Comparison of ENCODE assay signal across 16 cellular contexts in the genomic region with DNA sequence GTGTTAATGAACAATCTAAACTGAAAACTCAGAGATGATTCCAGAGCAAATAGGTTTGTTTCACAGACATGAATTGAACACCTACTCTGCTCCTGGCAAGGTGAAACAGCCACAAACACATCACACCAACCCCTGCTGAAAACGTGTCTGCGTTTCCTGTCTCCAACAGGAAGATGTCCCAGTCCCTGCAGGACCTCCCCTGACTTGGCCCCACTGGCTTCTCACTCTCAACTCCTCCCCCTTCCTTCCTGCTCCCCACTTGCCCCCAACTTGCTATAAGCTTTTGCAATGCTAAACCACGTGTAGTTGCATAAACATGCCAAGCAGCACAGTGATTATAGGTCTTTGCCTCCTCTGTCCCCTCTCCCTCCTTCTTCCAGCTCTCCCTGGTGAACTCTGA.
A peak's percentile ranks its signal among the peaks of the same experiment; 100 is the strongest.
DNase-seq lines count a peak whose midpoint lies in the region; ATAC-seq, FAIRE-seq and TF ChIP-seq lines count a peak whose summit lies in the region.
"Had no signal": no experiment of that assay in that cellular context is flagged by ENCODE, and none has a peak within 500 bp of the region (broad histone marks: within the 10 kb centered on the region; RNA-seq: fewer than 3 reads in every experiment).

No MANE protein-coding gene starts in this region.

- H3K9me3 ChIP-seq in H1 (ENCODE audit: insufficient read depth in 2 of 2, low read depth in 1 of 2, low read length in 1 of 2), result no peaks in the 10 kb centered on the region
- H3K9me3 ChIP-seq: sigmoid colon had no signal

- no peaks in the 10 kb centered on the region for H3K9me3 Mint-ChIP-seq in activated CD8-positive, alpha-beta memory T cell treated with anti-CD3 and anti-CD28 coated beads, Interleukin-2, amount 10 ng/mL, durations not matched to agents 7 days and 5 days (ENCODE audit: low read depth)
- no peaks in the 10 kb centered on the region for H3K9me3 Mint-ChIP-seq in stimulated activated naive CD8-positive, alpha-beta T cell treated with anti-CD3 and anti-CD28 coated beads, Interleukin-15, amount 100 ng/mL, for 72 hours
- H3K9me3 Mint-ChIP-seq: WTC11 had no signal

- no peak overlapping the region for H4K91ac ChIP-seq in H1 (replicated peaks; ENCODE audit: insufficient read length, low read length)

- TF ChIP-seq POLR2A in H1 (IDR thresholded peaks at IDR 0.05; ENCODE audit: control extremely low read depth in 1 of 2, low read depth in 2 of 2, low read length in 2 of 2), result no peak

- no peak overlapping the region for H3K4me2 ChIP-seq in H1 (ENCODE audit: insufficient read depth in 1 of 2, low read depth in 2 of 2, low read length in 2 of 2)

- no peaks in the 10 kb centered on the region for H3K79me2 ChIP-seq in H1 (ENCODE audit: control insufficient read depth in 1 of 2, insufficient read depth in 2 of 2, low read length in 2 of 2)

- intact Hi-C loops in left colon (cut with DNase I, micrococcal nuclease), result no loop called here

- H2AK5ac ChIP-seq in H1 (ENCODE audit: low read depth, low read length), result no peak overlapping the region

- H3K27ac Mint-ChIP-seq in activated CD8-positive, alpha-beta memory T cell treated with anti-CD3 and anti-CD28 coated beads, Interleukin-2, amount 10 ng/mL, durations not matched to agents 7 days and 5 days, result peak overlapping the region; percentile 47
- peak overlapping the region in 1 of 2 donors; percentile 64 for H3K27ac Mint-ChIP-seq in stimulated activated naive CD8-positive, alpha-beta T cell treated with anti-CD3 and anti-CD28 coated beads, Interleukin-15, amount 100 ng/mL, for 72 hours
- H3K27ac Mint-ChIP-seq: IgD-negative memory B cell, WTC11 had no signal

- no peak for FAIRE-seq in H1 (lab: Jason Lieb, UNC)
- FAIRE-seq: frontal cortex, keratinocyte had no signal

- H3K27me3 Mint-ChIP-seq in activated CD8-positive, alpha-beta memory T cell treated with anti-CD3 and anti-CD28 coated beads, Interleukin-2, amount 10 ng/mL, durations not matched to agents 7 days and 5 days, result no peaks in the 10 kb centered on the region
- no peaks in the 10 kb centered on the region for H3K27me3 Mint-ChIP-seq in stimulated activated naive CD8-positive, alpha-beta T cell treated with anti-CD3 and anti-CD28 coated beads, Interleukin-15, amount 100 ng/mL, for 72 hours
- H3K27me3 Mint-ChIP-seq: IgD-negative memory B cell had no signal

- H3K56ac ChIP-seq in H1 (replicated peaks; ENCODE audit: insufficient read length, low read depth, low read length), result no peak overlapping the region

- no peak overlapping the region for H4K5ac ChIP-seq in H1 (ENCODE audit: insufficient read length, low read depth, low read length)

- H2BK5ac ChIP-seq in H1 (ENCODE audit: low read depth, low read length), result no peak overlapping the region

- no peaks in the 10 kb centered on the region for H3K79me1 ChIP-seq in H1 (ENCODE audit: low read depth, low read length)

- H3K36me3 Mint-ChIP-seq in activated CD8-positive, alpha-beta memory T cell treated with anti-CD3 and anti-CD28 coated beads, Interleukin-2, amount 10 ng/mL, durations not matched to agents 7 days and 5 days, result no peaks in the 10 kb centered on the region
- H3K36me3 Mint-ChIP-seq: IgD-negative memory B cell, WTC11 had no signal

- DNase-seq in activated naive CD4-positive, alpha-beta T cell treated with Interleukin-2 at 50 U/mL for 16 hours, result peak; percentile 7
- no peak for DNase-seq in activated naive CD4-positive, alpha-beta T cell treated with anti-CD3 and anti-CD28 coated beads, Interleukin-2, amount 50 U/mL, for 16 hours
- peak; percentile 75 for DNase-seq in activated CD8-positive, alpha-beta memory T cell treated with anti-CD3 and anti-CD28 coated beads, Interleukin-2, amount 10 ng/mL, durations not matched to agents 7 days and 5 days
- DNase-seq in H1 (ENCODE audit: low read depth in 1 of 2, low spot score in 2 of 2) (no peak), foreskin keratinocyte (no peak), left colon (no peak)
- peak; percentile 1 to 40 for DNase-seq in stimulated activated naive CD8-positive, alpha-beta T cell treated with anti-CD3 and anti-CD28 coated beads, Interleukin-15, amount 100 ng/mL, for 72 hours
- DNase-seq: aorta, NCI-H187, NCI-H82, sigmoid colon had no signal

- ATAC-seq in activated CD8-positive, alpha-beta memory T cell treated with anti-CD3 and anti-CD28 coated beads, Interleukin-2, amount 10 ng/mL, durations not matched to agents 7 days and 5 days, result peak; percentile 87
- ATAC-seq in stimulated activated naive CD8-positive, alpha-beta T cell treated with anti-CD3 and anti-CD28 coated beads, Interleukin-15, amount 100 ng/mL, for 72 hours, result peak; percentile 85
- no peak for ATAC-seq in foreskin keratinocyte
- no peak for ATAC-seq in HG03039 (IDR thresholded peaks at IDR 0.05; ENCODE audit: unreplicated experiment)
- no peak for ATAC-seq in left colon
- ATAC-seq: WTC11 had no signal

- H2AFZ ChIP-seq in H1 (ENCODE audit: low read length), result peak overlapping the region; percentile 90

- peaks cover 30% of the 10 kb centered on the region for H3K4me1 Mint-ChIP-seq in activated CD8-positive, alpha-beta memory T cell treated with anti-CD3 and anti-CD28 coated beads, Interleukin-2, amount 10 ng/mL, durations not matched to agents 7 days and 5 days
- H3K4me1 Mint-ChIP-seq in stimulated activated naive CD8-positive, alpha-beta T cell treated with anti-CD3 and anti-CD28 coated beads, Interleukin-15, amount 100 ng/mL, for 72 hours, result peaks cover 37% of the 10 kb centered on the region
- H3K4me1 Mint-ChIP-seq: IgD-negative memory B cell had no signal

- no peak overlapping the region for H3K4ac ChIP-seq in H1 (replicated peaks; ENCODE audit: insufficient read length, low read depth, low read length)

- no peak for TF ChIP-seq RAD21 in H1 (IDR thresholded peaks at IDR 0.05 in 1 of 2, conservative IDR thresholded peaks at IDR 0.05 in 1 of 2; ENCODE audit: low read depth in 2 of 2, low read length in 2 of 2)

- WGBS in H1 (ENCODE audit: extremely low coverage in 1 of 2, insufficient coverage in 1 of 2, insufficient read length in 1 of 2, insufficient replicate concordance in 2 of 2, low coverage in 1 of 2, low lambda C conversion rate in 2 of 2, missing lambda C conversion rate in 1 of 2), 2 experiments, result 59% methylated on average over 3 of the region's 3 CpGs; no CpG with 5 or more reads in 1 of the 2 experiments

- H3K27ac ChIP-seq in H1 (ENCODE audit: low read depth, low read length) (no peak overlapping the region), foreskin keratinocyte (no peak overlapping the region)
- H3K27ac ChIP-seq: sigmoid colon had no signal

- no peak overlapping the region for H3K18ac ChIP-seq in H1 (ENCODE audit: extremely low read depth, low read length)

- H2BK15ac ChIP-seq in H1 (ENCODE audit: low read length), result peak overlapping the region; percentile 33; the same call in 1 of the 2 replicates

- no peak overlapping the region for H2BK120ac ChIP-seq in H1 (replicated peaks; ENCODE audit: low read depth, low read length)

- H3K27me3 ChIP-seq in H1 (replicated peaks in 1 of 4; ENCODE audit: control insufficient read depth in 3 of 4, extremely low read depth in 1 of 4, insufficient read depth in 3 of 4, low read length in 3 of 4) (no peaks in the 10 kb centered on the region), foreskin keratinocyte (no peaks in the 10 kb centered on the region)

- no peak for TF ChIP-seq CTCF in H1 (IDR thresholded peaks at IDR 0.05; ENCODE audit: control extremely low read depth in 1 of 3, insufficient read depth in 1 of 3, low read depth in 1 of 3, low read length in 3 of 3)
- no peak for TF ChIP-seq CTCF in foreskin keratinocyte (conservative IDR thresholded peaks at IDR 0.05)

- no peaks in the 10 kb centered on the region; the same call in 1 of the 2 replicates for H3K23me2 ChIP-seq in H1 (ENCODE audit: low read depth, low read length)

- H4K8ac ChIP-seq in H1 (ENCODE audit: extremely low read depth, insufficient read depth, low read length), result no peak overlapping the region

- no peak overlapping the region for H3K4me3 ChIP-seq in H1 (ENCODE audit: extremely low read depth in 1 of 4, insufficient read depth in 2 of 4, low read depth in 3 of 4, low read length in 4 of 4)
- H3K4me3 ChIP-seq: sigmoid colon had no signal

- no peaks in the 10 kb centered on the region for H3K36me3 ChIP-seq in H1 (ENCODE audit: control insufficient read depth in 2 of 4, insufficient read depth in 4 of 4, low read length in 3 of 4)
- H3K36me3 ChIP-seq: sigmoid colon had no signal

- H2BK20ac ChIP-seq in H1 (ENCODE audit: low read length), result no peak overlapping the region

- H3K14ac ChIP-seq in H1 (ENCODE audit: insufficient read length), result no peak overlapping the region

- peak overlapping the region; percentile 62; the same call in 1 of the 2 replicates for H2BK12ac ChIP-seq in H1 (ENCODE audit: low read depth, low read length)

- H3K9ac ChIP-seq in H1 (replicated peaks in 1 of 4; ENCODE audit: extremely low read depth in 1 of 4, low read depth in 3 of 4, low read length in 3 of 4), result no peak overlapping the region

- peaks cover 0 to 4% (median 1%) of the 10 kb centered on the region in 4 experiments; a peak in 3 of 7 replicates for H3K4me1 ChIP-seq in H1 (replicated peaks in 1 of 4; ENCODE audit: control insufficient read depth in 3 of 4, insufficient read depth in 4 of 4, low read length in 3 of 4)
- peaks cover 12% of the 10 kb centered on the region for H3K4me1 ChIP-seq in foreskin keratinocyte
- H3K4me1 ChIP-seq: sigmoid colon had no signal

- POLR2A ChIA-PET in H1 (lab: Charles Lee; ENCODE audit: partially characterized antibody), result no interaction called here

- no peaks in the 10 kb centered on the region for H4K20me1 ChIP-seq in H1 (replicated peaks in 1 of 2; ENCODE audit: control insufficient read depth in 1 of 2, insufficient read depth in 2 of 2, low read length in 2 of 2)

- H3K23ac ChIP-seq in H1 (ENCODE audit: insufficient read length), result no peak overlapping the region

- no peak for TF ChIP-seq EP300 in H1 (IDR thresholded peaks at IDR 0.05; ENCODE audit: borderline replicate concordance in 1 of 2, low read depth in 2 of 2, low read length in 2 of 2)

- H3K4me3 Mint-ChIP-seq in activated CD8-positive, alpha-beta memory T cell treated with anti-CD3 and anti-CD28 coated beads, Interleukin-2, amount 10 ng/mL, durations not matched to agents 7 days and 5 days, result no peak overlapping the region
- H3K4me3 Mint-ChIP-seq in stimulated activated naive CD8-positive, alpha-beta T cell treated with anti-CD3 and anti-CD28 coated beads, Interleukin-15, amount 100 ng/mL, for 72 hours, result peak overlapping the region; percentile 10 to 58
- H3K4me3 Mint-ChIP-seq: IgD-negative memory B cell, WTC11 had no signal

- CTCF ChIA-PET in activated CD8-positive, alpha-beta memory T cell treated with anti-CD3 and anti-CD28 coated beads, Interleukin-2, amount 10 ng/mL, durations not matched to agents 7 days and 5 days (lab: Charles Lee), result no interaction called here
- CTCF ChIA-PET in H1 (lab: Charles Lee; ENCODE audit: partially characterized antibody), result interaction anchor here (1.2 kb wide), 1 partner anchor 33 kb away, joined by 3 read pairs; no protein-coding TSS in a partner anchor

TF ChIP-seq in H1, 55 proteins besides CTCF, POLR2A, EP300 and RAD21 (continues in another document):
- TF ChIP-seq CHD2 (IDR thresholded peaks at IDR 0.05; ENCODE audit: low read length) (no peak), NRF1 (IDR thresholded peaks at IDR 0.05; ENCODE audit: low read depth, low read length) (no peak), TCF12 (IDR thresholded peaks at IDR 0.05; ENCODE audit: low read depth, low read length) (no peak), POU5F1 (IDR thresholded peaks at IDR 0.05; ENCODE audit: low read depth, low read length) (no peak)

Comparison
In these comparisons a context has a peak if more than half of its experiments do, and no peak if none do; other contexts are left out.
1. DNase-seq: peak in activated naive CD4-positive, alpha-beta T cell treated with Interleukin-2 at 50 U/mL for 16 hours (single experiment), activated CD8-positive, alpha-beta memory T cell treated with anti-CD3 and anti-CD28 coated beads, Interleukin-2, amount 10 ng/mL, durations not matched to agents 7 days and 5 days (single experiment) and stimulated activated naive CD8-positive, alpha-beta T cell treated with anti-CD3 and anti-CD28 coated beads, Interleukin-15, amount 100 ng/mL, for 72 hours (2 of 2); none in activated naive CD4-positive, alpha-beta T cell treated with anti-CD3 and anti-CD28 coated beads, Interleukin-2, amount 50 U/mL, for 16 hours (single experiment), H1 (0 of 2), foreskin keratinocyte (0 of 2) and left colon (0 of 2).
2. ATAC-seq: peak in activated CD8-positive, alpha-beta memory T cell treated with anti-CD3 and anti-CD28 coated beads, Interleukin-2, amount 10 ng/mL, durations not matched to agents 7 days and 5 days (single experiment) and stimulated activated naive CD8-positive, alpha-beta T cell treated with anti-CD3 and anti-CD28 coated beads, Interleukin-15, amount 100 ng/mL, for 72 hours (single experiment); none in foreskin keratinocyte (single experiment), HG03039 (single experiment) and left colon (single experiment).